8 cellular contexts compared by ENCODE assay signal in the genomic region with DNA sequence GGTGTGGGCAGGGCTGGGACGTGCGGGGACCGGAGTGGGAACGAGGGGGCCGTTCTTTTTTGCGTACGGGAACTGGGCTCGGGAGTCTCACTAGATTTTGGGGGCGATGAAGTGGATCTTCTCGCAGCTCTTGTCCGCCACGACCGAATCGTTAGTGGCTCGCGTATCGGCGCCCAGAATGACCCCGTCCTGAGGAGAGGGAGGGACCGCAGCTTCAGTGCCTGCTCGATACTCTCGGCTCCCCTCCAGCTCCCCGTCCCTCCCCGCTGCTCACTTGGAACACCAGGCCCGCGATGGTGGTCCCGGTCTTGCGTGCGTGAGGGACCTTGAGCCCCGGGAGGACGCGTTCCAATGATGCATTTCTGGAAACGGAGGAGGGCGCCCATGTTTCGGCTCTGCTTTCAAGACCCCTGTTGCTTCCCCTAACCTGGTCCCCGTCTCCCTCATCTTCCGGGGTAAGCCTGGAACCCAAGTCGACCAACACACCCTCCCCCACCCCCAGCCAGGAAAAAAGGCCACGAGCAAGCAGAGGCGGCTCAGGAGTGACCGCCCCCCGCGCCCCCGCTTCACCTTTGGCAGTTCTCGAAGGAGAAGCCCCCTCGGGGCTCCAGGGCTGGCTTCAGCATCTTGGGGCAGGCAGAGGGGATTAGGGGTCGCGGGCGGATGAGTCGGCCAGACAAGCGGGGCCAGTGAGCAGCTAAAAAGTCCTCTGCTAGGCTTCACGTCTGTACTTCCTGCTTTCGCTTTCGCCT. TPM values are rescaled to one million over a fixed set of nuclear protein-coding genes. Genes with fewer than 3 reads are reported as not detected.
DNase-seq lines count a peak whose midpoint lies in the region; ATAC-seq and TF ChIP-seq lines count a peak whose summit lies in the region.

A gene (minus strand): TSS at position 727 of the 752 bp plus-strand sequence. CDS start 101 bp downstream, at position 626.

- no peak for TF ChIP-seq CTCF in 22Rv1 (IDR thresholded peaks at IDR 0.05)
- no peak for TF ChIP-seq CTCF in GM12864 (IDR thresholded peaks at IDR 0.05; ENCODE audit: low read depth, low read length, missing control alignments)
- TF ChIP-seq CTCF in lower lobe of right lung (IDR thresholded peaks at IDR 0.05) = no peak

- intact Hi-C loops in lower lobe of right lung (cut with DNase I) = no loop called here

- H3K27me3 ChIP-seq in HUES64 (ENCODE audit: insufficient read depth, low read length) (no peaks in the 10 kb centered on the region), ectodermal cell (ENCODE audit: control insufficient read depth, insufficient read depth, low read length, poor library complexity, severe bottlenecking) (no peaks in the 10 kb centered on the region), lower lobe of right lung (ENCODE audit: low read depth) (no peaks in the 10 kb centered on the region)

- H3K4me3 ChIP-seq in GM12864 (ENCODE audit: low read depth, low read length) (peak within 1 kb of the TSS; percentile 81), HUES64 (ENCODE audit: low read length) (peak within 1 kb of the TSS; percentile 87), ectodermal cell (ENCODE audit: insufficient read depth, low read depth, low read length) (peak within 1 kb of the TSS; percentile 96), lower lobe of right lung (peak within 1 kb of the TSS; percentile 97)

- H3K27ac ChIP-seq in 22Rv1 (peak within 1 kb of the TSS; percentile 81), HUES64 (ENCODE audit: low read depth, low read length) (peak within 1 kb of the TSS; percentile 65), ectodermal cell (ENCODE audit: insufficient read depth, low read depth, low read length, poor library complexity, severe bottlenecking) (no peak within 1 kb of the TSS), lower lobe of right lung (peak within 1 kb of the TSS; percentile 97)

- H3K9me3 ChIP-seq in HUES64 (ENCODE audit: insufficient read depth, low read depth, low read length) (no peaks in the 10 kb centered on the region), ectodermal cell (ENCODE audit: control insufficient read depth, low read length) (no peaks in the 10 kb centered on the region), lower lobe of right lung (no peaks in the 10 kb centered on the region)

- 1% methylated on average over 54 of the region's 54 CpGs for WGBS in HUES64
- 1% methylated on average over 54 of the region's 54 CpGs for WGBS in ectodermal cell, 2 experiments

- peak; percentile 2 to 10 for ATAC-seq in activated CD4-positive, CD25-positive, alpha-beta regulatory T cell treated with anti-CD3 and anti-CD28 coated beads, Interleukin-2, amount 50 U/mL, for 24 hours
- peak; percentile 15 to 74 for ATAC-seq in lower lobe of right lung

- H3K4me1 ChIP-seq in HUES64 (ENCODE audit: insufficient read depth, low read length) = peaks cover 4% of the 10 kb centered on the region; the same call in 1 of the 2 replicates
- H3K4me1 ChIP-seq in ectodermal cell (ENCODE audit: control insufficient read depth, insufficient read depth, low read length) = peaks cover 16% of the 10 kb centered on the region
- H3K4me1 ChIP-seq in lower lobe of right lung = peaks cover 25% of the 10 kb centered on the region

- peak within 1 kb of the TSS; percentile 85 for H3K9ac ChIP-seq in HUES64 (ENCODE audit: low read depth, low read length)

- no peak for DNase-seq in GM12864 (ENCODE audit: low read depth)
- DNase-seq in lower lobe of right lung = peak; percentile 77
- DNase-seq in stimulated activated CD8-positive, alpha-beta memory T cell treated with anti-CD3 and anti-CD28 coated beads, Interleukin-4, amount 100 ng/mL, for 24 hours (ENCODE audit: low read depth) = peak; percentile 42
- DNase-seq in iPS-NIHi7 (ENCODE audit: extremely low spot score) = no peak

- H3K36me3 ChIP-seq in HUES64 (ENCODE audit: insufficient read depth, low read length) (0 out of 2 replicates have a peak, but pooled peaks cover 6% of the 10 kb centered on the region), ectodermal cell (ENCODE audit: control insufficient read depth, insufficient read depth, low read length) (no peaks in the 10 kb centered on the region), lower lobe of right lung (peaks cover 49% of the 10 kb centered on the region)

RNA-seq across cellular contexts. Expression of the gene that starts here (rescaled TPM):
- polyA plus RNA-seq in HUES64 (2013, experiment 1 of 2) = 25.6 TPM
- 21.9 TPM for polyA plus RNA-seq in HUES64 (2013, experiment 2 of 2)
- 12.1 TPM for polyA plus RNA-seq in ectodermal cell (2013, experiment 1 of 4)
- 10.9 TPM for polyA plus RNA-seq in ectodermal cell (2013, experiment 2 of 4)
- polyA plus RNA-seq in ectodermal cell (2013, experiment 3 of 4) = 10.1 TPM
- polyA plus RNA-seq in ectodermal cell (2013, experiment 4 of 4) = 9.5 TPM
- 82.7 TPM for total RNA-seq in lower lobe of right lung

Comparison
In these comparisons a context has a peak if more than half of its experiments do, and no peak if none do; other contexts are left out.
1. DNase-seq: peak in lower lobe of right lung (single experiment) and stimulated activated CD8-positive, alpha-beta memory T cell treated with anti-CD3 and anti-CD28 coated beads, Interleukin-4, amount 100 ng/mL, for 24 hours (single experiment); none in GM12864 (single experiment) and iPS-NIHi7 (single experiment).
2. Peak in every context shown above with its lines, with median percentiles within 50 percentile points of each other: H3K4me3 ChIP-seq.